Comparison of ENCODE assay signal across 25 cellular contexts in genomic region chr16:10571354-10571753, GRCh38. TPM values are rescaled to one million over a fixed set of nuclear protein-coding genes. Genes with fewer than 3 reads are reported as not detected.
DNase-seq lines count a peak whose midpoint lies in the region; ATAC-seq, FAIRE-seq and TF ChIP-seq lines count a peak whose summit lies in the region.
"Had no signal": no experiment of that assay in that cellular context is flagged by ENCODE, and none has a peak within 500 bp of the region (broad histone marks: within the 10 kb centered on the region; RNA-seq: fewer than 3 reads in every experiment).

No MANE protein-coding gene starts in this region.

- H3K27ac Mint-ChIP-seq in activated T-helper 1 cell treated with anti-CD3 and anti-CD28 coated beads, Interleukin-12 subunit alpha, Interleukin-12 subunit beta, Interleukin-2, Interleukin-4 antibody, amounts not matched to agents 30 ng/mL and 10 ng/mL and 1 ng/mL, durations not matched to agents 14 hours and 24 hours and 36 hours = no peak overlapping the region
- H3K27ac Mint-ChIP-seq: CD8-positive, alpha-beta T cell had no signal

- H3K27ac ChIP-seq in cardiac muscle cell (peak overlapping the region; percentile 69), mesenchymal stem cell (ENCODE audit: low read length, poor library complexity, severe bottlenecking) (no peak overlapping the region)
- H3K27ac ChIP-seq: 22Rv1 had no signal

- H3K36me3 ChIP-seq in cardiac muscle cell (no peaks in the 10 kb centered on the region), mesenchymal stem cell (ENCODE audit: control insufficient read depth in 1 of 2, insufficient read depth in 2 of 2, low read depth in 1 of 2, low read length in 2 of 2) (no peaks in the 10 kb centered on the region)

- H3K4me3 ChIP-seq in cardiac muscle cell (no peak overlapping the region), fibroblast of mammary gland (ENCODE audit: control insufficient read depth, low read depth, low read length) (no peak overlapping the region), mesenchymal stem cell (ENCODE audit: insufficient read depth in 1 of 2, low read depth in 1 of 2, low read length in 2 of 2) (no peak overlapping the region)

- H2AK5ac ChIP-seq in mesenchymal stem cell (ENCODE audit: low read length, severe bottlenecking) = no peak overlapping the region

- H4K91ac ChIP-seq in mesenchymal stem cell (ENCODE audit: low read length) = no peak overlapping the region

- H3K4me2 ChIP-seq in mesenchymal stem cell (ENCODE audit: low read length, poor library complexity, severe bottlenecking) = no peak overlapping the region

- H3K4me1 ChIP-seq in cardiac muscle cell (ENCODE audit: low read depth) = peaks cover 18% of the 10 kb centered on the region
- peaks cover 3% of the 10 kb centered on the region for H3K4me1 ChIP-seq in mesenchymal stem cell (ENCODE audit: control insufficient read depth, insufficient read depth, low read depth, low read length)

- no peak overlapping the region for H2BK5ac ChIP-seq in mesenchymal stem cell (ENCODE audit: low read depth, low read length, poor library complexity, severe bottlenecking)

- no peak overlapping the region for H3K4me3 Mint-ChIP-seq in activated T-helper 1 cell treated with anti-CD3 and anti-CD28 coated beads, Interleukin-12 subunit alpha, Interleukin-12 subunit beta, Interleukin-2, Interleukin-4 antibody, amounts not matched to agents 30 ng/mL and 10 ng/mL and 1 ng/mL, durations not matched to agents 14 hours and 24 hours and 36 hours
- H3K4me3 Mint-ChIP-seq: CD8-positive, alpha-beta T cell had no signal

- TF ChIP-seq CTCF in cardiac muscle cell (IDR thresholded peaks at IDR 0.05; ENCODE audit: low read depth, low read length) (no peak), fibroblast of mammary gland (conservative IDR thresholded peaks at IDR 0.05; ENCODE audit: control insufficient read depth, insufficient read depth, low read depth, low read length) (no peak)

- no peaks in the 10 kb centered on the region for H3K27me3 Mint-ChIP-seq in activated T-helper 1 cell treated with anti-CD3 and anti-CD28 coated beads, Interleukin-12 subunit alpha, Interleukin-12 subunit beta, Interleukin-2, Interleukin-4 antibody, amounts not matched to agents 30 ng/mL and 10 ng/mL and 1 ng/mL, durations not matched to agents 14 hours and 24 hours and 36 hours (ENCODE audit: insufficient read depth)

- H2BK12ac ChIP-seq in mesenchymal stem cell (ENCODE audit: low read length in 2 of 2) = no peak overlapping the region

- H3K9me3 ChIP-seq in cardiac muscle cell (ENCODE audit: low read depth) = no peaks in the 10 kb centered on the region
- no peaks in the 10 kb centered on the region for H3K9me3 ChIP-seq in mesenchymal stem cell (ENCODE audit: control insufficient read depth, low read length)

- no peak for ATAC-seq in Right ventricle myocardium superior (ENCODE audit: poor library complexity)
- ATAC-seq: CD8-positive, alpha-beta T cell had no signal

- H3K4ac ChIP-seq in mesenchymal stem cell (ENCODE audit: low read depth in 1 of 2, low read length in 2 of 2) = no peak overlapping the region

- H3K4me1 Mint-ChIP-seq in activated T-helper 1 cell treated with anti-CD3 and anti-CD28 coated beads, Interleukin-12 subunit alpha, Interleukin-12 subunit beta, Interleukin-2, Interleukin-4 antibody, amounts not matched to agents 30 ng/mL and 10 ng/mL and 1 ng/mL, durations not matched to agents 14 hours and 24 hours and 36 hours (ENCODE audit: low read depth) = no peaks in the 10 kb centered on the region

- peaks cover 1% of the 10 kb centered on the region for H3K79me1 ChIP-seq in mesenchymal stem cell (replicated peaks; ENCODE audit: low read length, poor library complexity, severe bottlenecking)

- no peak overlapping the region for H4K8ac ChIP-seq in mesenchymal stem cell (ENCODE audit: low read length)

- H3K14ac ChIP-seq in mesenchymal stem cell (ENCODE audit: low read length in 2 of 2) = no peak overlapping the region

- DNase-seq in cardiac muscle cell (ENCODE audit: low read depth in 1 of 2, low spot score in 1 of 2) (peak in 1 of 2 donors; percentile 35), Right ventricle myocardium superior (no peak), fibroblast of mammary gland (ENCODE audit: low read depth) (peak; percentile 42), mesenchymal stem cell (peak; percentile 47), T-helper 2 cell (no peak), NCI-H226 (no peak), urothelium cell line (ENCODE audit: low spot score) (no peak)
- DNase-seq in activated T-helper 1 cell treated with anti-CD3 and anti-CD28 coated beads, Interleukin-12 subunit alpha, Interleukin-12 subunit beta, Interleukin-2, Interleukin-4 antibody, amounts not matched to agents 30 ng/mL and 10 ng/mL and 1 ng/mL, durations not matched to agents 14 hours and 24 hours and 36 hours (ENCODE audit: low spot score) = no peak
- DNase-seq: AML-193; C1 segment of cervical spinal cord; Calu3; CD8-positive, alpha-beta T cell; DMS153; GOT3; HCEC 1CT; KG1; NCI-H1105; NCI-H2029 treated with DMSO at 0.1 percent for 48 hours; NCI-H345; NCI-H524 treated with DMSO at 0.1 percent for 48 hours had no signal

- WGBS in mesenchymal stem cell = 35% methylated on average over 4 of the region's 5 CpGs

- no peak overlapping the region for H3K18ac ChIP-seq in mesenchymal stem cell (ENCODE audit: low read depth in 1 of 2, low read length in 2 of 2)

- no peak overlapping the region for H3K9ac ChIP-seq in mesenchymal stem cell (ENCODE audit: low read length)

- no peak overlapping the region for H2BK15ac ChIP-seq in mesenchymal stem cell (ENCODE audit: low read depth, poor library complexity, severe bottlenecking)

- no peak overlapping the region for H2AFZ ChIP-seq in mesenchymal stem cell (ENCODE audit: low read depth, low read length)

- H3K36me3 Mint-ChIP-seq in activated T-helper 1 cell treated with anti-CD3 and anti-CD28 coated beads, Interleukin-12 subunit alpha, Interleukin-12 subunit beta, Interleukin-2, Interleukin-4 antibody, amounts not matched to agents 30 ng/mL and 10 ng/mL and 1 ng/mL, durations not matched to agents 14 hours and 24 hours and 36 hours (ENCODE audit: low read depth) = no peaks in the 10 kb centered on the region
- H3K36me3 Mint-ChIP-seq: CD8-positive, alpha-beta T cell had no signal

- FAIRE-seq in urothelium cell line (lab: Jason Lieb, UNC) = no peak
- FAIRE-seq: GM12891, HTR-8/SVneo, RCC 7860 had no signal

- no peaks in the 10 kb centered on the region for H3K9me3 Mint-ChIP-seq in activated T-helper 1 cell treated with anti-CD3 and anti-CD28 coated beads, Interleukin-12 subunit alpha, Interleukin-12 subunit beta, Interleukin-2, Interleukin-4 antibody, amounts not matched to agents 30 ng/mL and 10 ng/mL and 1 ng/mL, durations not matched to agents 14 hours and 24 hours and 36 hours
- H3K9me3 Mint-ChIP-seq: CD8-positive, alpha-beta T cell had no signal

- intact Hi-C loops in Right ventricle myocardium superior (cut with DNase I) = loop anchor here (10.0 kb wide), 1 partner anchor 47 kb away; no protein-coding TSS in a partner anchor
- intact Hi-C loops in activated T-helper 1 cell treated with anti-CD3 and anti-CD28 coated beads, Interleukin-12 subunit alpha, Interleukin-12 subunit beta, Interleukin-2, Interleukin-4 antibody, amounts not matched to agents 30 ng/mL and 10 ng/mL and 1 ng/mL, durations not matched to agents 14 hours and 24 hours and 36 hours (cut with micrococcal nuclease) = no loop called here

- H3K27me3 ChIP-seq in cardiac muscle cell (no peaks in the 10 kb centered on the region), mesenchymal stem cell (ENCODE audit: control insufficient read depth in 1 of 2, insufficient read depth in 1 of 2, low read length in 2 of 2) (no peaks in the 10 kb centered on the region)

- no peak overlapping the region for H2BK120ac ChIP-seq in mesenchymal stem cell (ENCODE audit: low read depth, low read length)

- H3K23ac ChIP-seq in mesenchymal stem cell (ENCODE audit: low read length in 2 of 2) = no peak overlapping the region

RNA-seq across cellular contexts. Expression of gene EMP2, which starts 9.0 kb away (rescaled TPM):
- total RNA-seq in cardiac muscle cell = 40.9 and 47.5 TPM in 2 replicates
- 146 and 151 TPM in 2 replicates for polyA plus RNA-seq in cardiac muscle cell
- total RNA-seq in Right ventricle myocardium superior = 81.0 TPM
- 9.7 TPM for polyA plus RNA-seq in mesenchymal stem cell (2013, experiment 1 of 2)
- polyA plus RNA-seq in mesenchymal stem cell (2013, experiment 2 of 2) = 9.6 TPM
- not detected in 2 replicates for total RNA-seq in activated T-helper 1 cell treated with anti-CD3 and anti-CD28 coated beads, Interleukin-12 subunit alpha, Interleukin-12 subunit beta, Interleukin-2, Interleukin-4 antibody, amounts not matched to agents 30 ng/mL and 10 ng/mL and 1 ng/mL, durations not matched to agents 14 hours and 24 hours and 36 hours
- total RNA-seq: CD8-positive, alpha-beta T cell; OCI-LY7 had no signal

Comparison
In these comparisons a context has a peak if more than half of its experiments do, and no peak if none do; other contexts are left out.
1. DNase-seq: peak in fibroblast of mammary gland (single experiment) and mesenchymal stem cell (single experiment); none in Right ventricle myocardium superior (single experiment), T-helper 2 cell (0 of 5), NCI-H226 (single experiment), urothelium cell line (single experiment) and activated T-helper 1 cell treated with anti-CD3 and anti-CD28 coated beads, Interleukin-12 subunit alpha, Interleukin-12 subunit beta, Interleukin-2, Interleukin-4 antibody, amounts not matched to agents 30 ng/mL and 10 ng/mL and 1 ng/mL, durations not matched to agents 14 hours and 24 hours and 36 hours (single experiment).
2. RNA of gene EMP2, which starts 9.0 kb away (total RNA-seq): 81.0 TPM in Right ventricle myocardium superior (single experiment) and 40.9 to 47.5 TPM in cardiac muscle cell; not detected in activated T-helper 1 cell treated with anti-CD3 and anti-CD28 coated beads, Interleukin-12 subunit alpha, Interleukin-12 subunit beta, Interleukin-2, Interleukin-4 antibody, amounts not matched to agents 30 ng/mL and 10 ng/mL and 1 ng/mL, durations not matched to agents 14 hours and 24 hours and 36 hours; every median in the first group is over 10 times any median in the second.